35 cellular contexts compared by ENCODE assay signal in genomic region chr12:70151993-70152392, GRCh38.
"Had no signal": no experiment of that assay in that cellular context is flagged by ENCODE, and none has a peak within 500 bp of the region (broad histone marks: within the 10 kb centered on the region; RNA-seq: fewer than 3 reads in every experiment).

No MANE protein-coding gene starts in this region.

- H3K27ac ChIP-seq: KMS-11 had no signal

- H3K4me2 ChIP-seq: KMS-11 had no signal

- DNase-seq: Karpas-422, Kasumi-1, KG1, MG63, MM.1S, MV-4-11, NCI-H1048, NCI-H1092, NCI-H1092 treated with DMSO at 0.1 percent for 48 hours, NCI-H1105, NCI-H1105 treated with DMSO at 0.1 percent for 48 hours, NCI-H1417, NCI-H1417 treated with DMSO at 0.1 percent for 48 hours, NCI-H1436, NCI-H1436 treated with DMSO at 0.1 percent for 48 hours, NCI-H146, NCI-H1694, NCI-H1694 treated with DMSO at 0.1 percent for 48 hours, NCI-H187, NCI-H187 treated with DMSO at 0.1 percent for 48 hours, NCI-H1930, NCI-H2029, NCI-H2029 treated with DMSO at 0.1 percent for 48 hours, NCI-H2081, NCI-H2081 treated with DMSO at 0.1 percent for 48 hours, NCI-H2107, NCI-H2171, NCI-H2171 treated with DMSO at 0.1 percent for 48 hours, NCI-H2227 treated with DMSO at 0.1 percent for 48 hours, NCI-H345, NCI-H446, NCI-H446 treated with DMSO at 0.1 percent for 48 hours, NCI-H510A, NCI-H510A treated with DMSO at 0.1 percent for 48 hours had no signal

- H3K4me3 ChIP-seq: MG63 had no signal

- H3K36me3 ChIP-seq: MG63 had no signal

- H3K9ac ChIP-seq: KMS-11 had no signal

- H3K27me3 ChIP-seq: MG63 had no signal
